15 cellular contexts compared by ENCODE assay signal in genomic region chr6:89999995-90000825, GRCh38.
DNase-seq lines count a peak whose midpoint lies in the region; ATAC-seq, FAIRE-seq and TF ChIP-seq lines count a peak whose summit lies in the region.
"Had no signal": no experiment of that assay in that cellular context is flagged by ENCODE, and none has a peak within 500 bp of the region (broad histone marks: within the 10 kb centered on the region; RNA-seq: fewer than 3 reads in every experiment).

No MANE protein-coding gene starts in this region.

- no peak overlapping the region for H3K27ac Mint-ChIP-seq in activated CD8-positive, alpha-beta memory T cell treated with anti-CD3 and anti-CD28 coated beads, Interleukin-2, amount 10 ng/mL, durations not matched to agents 7 days and 5 days
- H3K27ac Mint-ChIP-seq: WTC11 had no signal

- H3K27ac ChIP-seq in RWPE2 (ENCODE audit: poor library complexity, severe bottlenecking) (peak overlapping the region; percentile 34), K562 (ENCODE audit: extremely low read depth, low read depth, low read length) (no peak overlapping the region), skin epidermis (peak overlapping the region in 17 of 21 experiments; percentile 12 to 79 (median 43)), brain microvascular endothelial cell (no peak overlapping the region)
- H3K27ac ChIP-seq: colonic mucosa, pancreas, vagina had no signal

- peaks cover 6% of the 10 kb centered on the region for H3K4me1 Mint-ChIP-seq in activated CD8-positive, alpha-beta memory T cell treated with anti-CD3 and anti-CD28 coated beads, Interleukin-2, amount 10 ng/mL, durations not matched to agents 7 days and 5 days

- H3K4me3 Mint-ChIP-seq in activated CD8-positive, alpha-beta memory T cell treated with anti-CD3 and anti-CD28 coated beads, Interleukin-2, amount 10 ng/mL, durations not matched to agents 7 days and 5 days, result no peak overlapping the region
- H3K4me3 Mint-ChIP-seq: WTC11 had no signal

- H3K4me1 ChIP-seq in RWPE2 (ENCODE audit: insufficient read depth, poor library complexity, severe bottlenecking) (peaks cover 37% of the 10 kb centered on the region), K562 (replicated peaks in 1 of 2; ENCODE audit: control insufficient read depth in 2 of 2, insufficient read depth in 2 of 2, low read length in 2 of 2) (no peaks in the 10 kb centered on the region)
- H3K4me1 ChIP-seq: colonic mucosa had no signal

- no TSS peak for BruUV-seq in K562 (replicated peaks; lab: Mats Ljungman, UMichigan)

- CTCF ChIA-PET in activated CD8-positive, alpha-beta memory T cell treated with anti-CD3 and anti-CD28 coated beads, Interleukin-2, amount 10 ng/mL, durations not matched to agents 7 days and 5 days (lab: Charles Lee), result interaction anchor here (1.0 to 1.3 kb wide), 3 partner anchors 9 to 50 kb away, joined by 3 read pairs; no protein-coding TSS in a partner anchor
- CTCF ChIA-PET in K562 (lab: Yijun Ruan, JAX; ENCODE audit: low intra/inter-chr PET ratio), result interaction anchor here (0.7 kb wide), 1 partner anchor 126 kb away, joined by 3 read pairs; no protein-coding TSS in a partner anchor

- in situ Hi-C loops in K562 (cut with MboI) (no loop called here), brain microvascular endothelial cell (cut with HindIII; ENCODE audit: low pct_ligation_motif_present, low sequenced_read_pairs) (no loop called here)

- DNase-seq in activated CD8-positive, alpha-beta memory T cell treated with anti-CD3 and anti-CD28 coated beads, Interleukin-2, amount 10 ng/mL, durations not matched to agents 7 days and 5 days, result peak; percentile 49
- no peak for DNase-seq in activated CD8-positive, alpha-beta memory T cell treated with anti-CD3 and anti-CD28 coated beads for 24 hours
- DNase-seq in RWPE2 (ENCODE audit: low spot score) (no peak), K562 (ENCODE audit: extremely low read depth in 1 of 4, low spot score in 3 of 4) (no peak), EL (no peak), brain microvascular endothelial cell (no peak), H4 (ENCODE audit: low spot score) (no peak)
- DNase-seq: Calu3, colonic mucosa, mesendoderm, pancreas, SHP77 had no signal

- no peak overlapping the region for H3K9ac ChIP-seq in K562 (ENCODE audit: insufficient read depth in 1 of 2, low read depth in 2 of 2, low read length in 2 of 2)

- intact Hi-C loops in K562 (cut with micrococcal nuclease), result no loop called here

- no peaks in the 10 kb centered on the region for H3K9me1 ChIP-seq in K562 (ENCODE audit: control insufficient read depth, insufficient read depth, low read length)

- no peaks in the 10 kb centered on the region for H3K27me3 Mint-ChIP-seq in activated CD8-positive, alpha-beta memory T cell treated with anti-CD3 and anti-CD28 coated beads, Interleukin-2, amount 10 ng/mL, durations not matched to agents 7 days and 5 days

- H2AFZ ChIP-seq in K562 (ENCODE audit: low read depth, low read length), result no peak overlapping the region

- H3K79me2 ChIP-seq in K562 (ENCODE audit: control insufficient read depth, insufficient read depth, low read length), result no peaks in the 10 kb centered on the region

- H3K27me3 ChIP-seq in RWPE2 (ENCODE audit: insufficient read depth, poor library complexity, severe bottlenecking), result no peaks in the 10 kb centered on the region
- H3K27me3 ChIP-seq in K562 (ENCODE audit: control insufficient read depth in 2 of 2, insufficient read depth in 2 of 2, low read length in 2 of 2), result no peaks in the 10 kb centered on the region
- H3K27me3 ChIP-seq in brain microvascular endothelial cell (replicated peaks), result no peaks in the 10 kb centered on the region
- H3K27me3 ChIP-seq: colonic mucosa, pancreas, vagina had no signal

- peaks cover 16% of the 10 kb centered on the region for H3K36me3 Mint-ChIP-seq in activated CD8-positive, alpha-beta memory T cell treated with anti-CD3 and anti-CD28 coated beads, Interleukin-2, amount 10 ng/mL, durations not matched to agents 7 days and 5 days
- H3K36me3 Mint-ChIP-seq: WTC11 had no signal

- POLR2A ChIA-PET in K562 (lab: Yijun Ruan, JAX), result interaction anchor here (0.7 kb wide), 1 partner anchor 184 kb away, joined by 3 read pairs; no protein-coding TSS in a partner anchor

- H3K36me3 ChIP-seq in RWPE2 (ENCODE audit: low read depth) (no peaks in the 10 kb centered on the region), K562 (ENCODE audit: control insufficient read depth, insufficient read depth, low read length) (no peaks in the 10 kb centered on the region), brain microvascular endothelial cell (replicated peaks) (no peaks in the 10 kb centered on the region)
- H3K36me3 ChIP-seq: colonic mucosa, pancreas, vagina had no signal

- no peak for FAIRE-seq in K562 (lab: Jason Lieb, UNC)
- FAIRE-seq: pancreas had no signal

- peak; percentile 48 for ATAC-seq in activated CD8-positive, alpha-beta memory T cell treated with anti-CD3 and anti-CD28 coated beads, Interleukin-2, amount 10 ng/mL, durations not matched to agents 7 days and 5 days
- peak; percentile 26; the same call in 1 of the 3 replicates for ATAC-seq in RWPE2 (ENCODE audit: low read depth)
- ATAC-seq in K562, result no peak
- ATAC-seq: WTC11 had no signal

- H3K9me3 ChIP-seq in RWPE2 (ENCODE audit: severe bottlenecking) (no peaks in the 10 kb centered on the region), K562 (replicated peaks; ENCODE audit: control insufficient read depth, insufficient read depth, low read depth, low read length) (no peaks in the 10 kb centered on the region)
- H3K9me3 ChIP-seq: colonic mucosa, pancreas, vagina had no signal

- H3K4me2 ChIP-seq in K562 (ENCODE audit: insufficient read depth, low read length), result no peak overlapping the region

- no peak for TF ChIP-seq CTCF in RWPE2 (IDR thresholded peaks at IDR 0.05; ENCODE audit: poor library complexity, severe bottlenecking)
- no peak for TF ChIP-seq CTCF in K562 (IDR thresholded peaks at IDR 0.05 in 2 of 3, conservative IDR thresholded peaks at IDR 0.05 in 1 of 3; ENCODE audit: insufficient read depth in 2 of 3, low read depth in 1 of 3, low read length in 3 of 3)
- no peak for TF ChIP-seq CTCF in brain microvascular endothelial cell (IDR thresholded peaks at IDR 0.05; ENCODE audit: low read depth, low read length, missing control alignments)

- TF ChIP-seq POLR2A in K562 (conservative IDR thresholded peaks at IDR 0.05), result no peak

- TF ChIP-seq EP300 in K562 (IDR thresholded peaks at IDR 0.05; ENCODE audit: low read length), result no peak

- H3K4me3 ChIP-seq in RWPE2 (ENCODE audit: severe bottlenecking), result no peak overlapping the region
- H3K4me3 ChIP-seq in K562, result no peak overlapping the region
- H3K4me3 ChIP-seq in skin epidermis, result no peak overlapping the region
- H3K4me3 ChIP-seq in brain microvascular endothelial cell (ENCODE audit: low read depth, low read length), result no peak overlapping the region
- H3K4me3 ChIP-seq: colonic mucosa, pancreas, vagina had no signal

- H4K20me1 ChIP-seq in K562 (replicated peaks; ENCODE audit: control insufficient read depth, insufficient read depth, low read length), result no peaks in the 10 kb centered on the region

- H3K9me3 Mint-ChIP-seq in activated CD8-positive, alpha-beta memory T cell treated with anti-CD3 and anti-CD28 coated beads, Interleukin-2, amount 10 ng/mL, durations not matched to agents 7 days and 5 days (ENCODE audit: low read depth), result no peaks in the 10 kb centered on the region
- H3K9me3 Mint-ChIP-seq: WTC11 had no signal

- no peak for TF ChIP-seq RAD21 in K562 (CRISPR knock-in tag; conservative IDR thresholded peaks at IDR 0.05 in 1 of 2, IDR thresholded peaks at IDR 0.05 in 1 of 2)

- WGBS in K562 (ENCODE audit: insufficient coverage, low coverage, missing lambda C conversion rate), result 56% methylated on average over 8 of the region's 8 CpGs

TF ChIP-seq in K562, 482 proteins besides CTCF, POLR2A, EP300 and RAD21:
- TF ChIP-seq ZBTB33 (CRISPR knock-in tag; IDR thresholded peaks at IDR 0.05), result peak; percentile 88
- no peak for TF ChIP-seq BMI1 (IDR thresholded peaks at IDR 0.05; ENCODE audit: low read length)
- no peak for TF ChIP-seq CBFA2T2 (conservative IDR thresholded peaks at IDR 0.05)
- TF ChIP-seq MEIS2 (IDR thresholded peaks at IDR 0.05; ENCODE audit: partially characterized antibody), result no peak

Comparison
In these comparisons a context has a peak if more than half of its experiments do, and no peak if none do; other contexts are left out.
1. H3K27ac ChIP-seq: peak in RWPE2 (single experiment) and skin epidermis (17 of 21); none in K562 (single experiment) and brain microvascular endothelial cell (single experiment).